1 cellular context compared by ENCODE assay signal in genomic region chr1:233098255-233098580, GRCh38.
TF ChIP-seq lines count a peak whose summit lies in the region.

No MANE protein-coding gene starts in this region.

TF ChIP-seq in K562, 482 proteins besides CTCF, POLR2A, EP300 and RAD21:
- TF ChIP-seq MAFK (IDR thresholded peaks at IDR 0.05; ENCODE audit: low read length) (peak; percentile 14; the same call in 1 of the 2 replicates), SMAD2 (IDR thresholded peaks at IDR 0.05; ENCODE audit: low read depth, low read length) (no peak), ZNF592 (IDR thresholded peaks at IDR 0.05) (no peak), PRDM10 (IDR thresholded peaks at IDR 0.05; ENCODE audit: partially characterized antibody) (no peak), XRCC4 (IDR thresholded peaks at IDR 0.05; ENCODE audit: extremely low read depth, insufficient read depth, insufficient read length) (no peak)
- TF ChIP-seq, protein P1, sequence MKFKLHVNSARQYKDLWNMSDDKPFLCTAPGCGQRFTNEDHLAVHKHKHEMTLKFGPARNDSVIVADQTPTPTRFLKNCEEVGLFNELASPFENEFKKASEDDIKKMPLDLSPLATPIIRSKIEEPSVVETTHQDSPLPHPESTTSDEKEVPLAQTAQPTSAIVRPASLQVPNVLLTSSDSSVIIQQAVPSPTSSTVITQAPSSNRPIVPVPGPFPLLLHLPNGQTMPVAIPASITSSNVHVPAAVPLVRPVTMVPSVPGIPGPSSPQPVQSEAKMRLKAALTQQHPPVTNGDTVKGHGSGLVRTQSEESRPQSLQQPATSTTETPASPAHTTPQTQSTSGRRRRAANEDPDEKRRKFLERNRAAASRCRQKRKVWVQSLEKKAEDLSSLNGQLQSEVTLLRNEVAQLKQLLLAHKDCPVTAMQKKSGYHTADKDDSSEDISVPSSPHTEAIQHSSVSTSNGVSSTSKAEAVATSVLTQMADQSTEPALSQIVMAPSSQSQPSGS (CRISPR knock-in tag; IDR thresholded peaks at IDR 0.05) = no peak
